ENCODE assay signal across 11 cellular contexts in genomic region chr3:136109499-136109898, GRCh38.
DNase-seq lines count a peak whose midpoint lies in the region; ATAC-seq, FAIRE-seq and TF ChIP-seq lines count a peak whose summit lies in the region.
"Had no signal": no experiment of that assay in that cellular context is flagged by ENCODE, and none has a peak within 500 bp of the region (broad histone marks: within the 10 kb centered on the region; RNA-seq: fewer than 3 reads in every experiment).

No MANE protein-coding gene starts in this region.

- no peak overlapping the region for H3K27ac Mint-ChIP-seq in activated CD8-positive, alpha-beta T cell treated with anti-CD3 and anti-CD28 coated beads, Interleukin-2, amount 10 ng/mL, durations not matched to agents 7 days and 5 days

- CTCF ChIA-PET in activated CD8-positive, alpha-beta T cell treated with anti-CD3 and anti-CD28 coated beads, Interleukin-2, amount 10 ng/mL, durations not matched to agents 7 days and 5 days (lab: Charles Lee): interaction anchor here (0.8 kb wide), 1 partner anchor 22 kb away, joined by 4 read pairs; no protein-coding TSS in a partner anchor

- intact Hi-C loops in pancreas (cut with DNase I): no loop called here

- H3K36me3 Mint-ChIP-seq in activated CD8-positive, alpha-beta T cell treated with anti-CD3 and anti-CD28 coated beads, Interleukin-2, amount 10 ng/mL, durations not matched to agents 7 days and 5 days (ENCODE audit: low read depth): peaks cover 5% of the 10 kb centered on the region

- no peak for DNase-seq in activated CD8-positive, alpha-beta T cell treated with anti-CD3 and anti-CD28 coated beads, Interleukin-2, amount 10 ng/mL, durations not matched to agents 7 days and 5 days
- DNase-seq in middle frontal gyrus (ENCODE audit: extremely low spot score, low spot score): no peak
- no peak for DNase-seq in NCI-H345 treated with DMSO at 0.1 percent for 48 hours (lab: John Stamatoyannopoulos, UW; ENCODE audit: unreplicated experiment)
- no peak for DNase-seq in pancreas
- DNase-seq: esophagus squamous epithelium; GM23248; spleen; stimulated activated naive CD4-positive, alpha-beta T cell had no signal

- no peak for FAIRE-seq in pancreas (lab: Jason Lieb, UNC)

- ATAC-seq in GM18867 (IDR thresholded peaks at IDR 0.05; ENCODE audit: unreplicated experiment): peak; percentile 95
- peak; percentile 93 for ATAC-seq in GM21515 (IDR thresholded peaks at IDR 0.05; ENCODE audit: unreplicated experiment)
- ATAC-seq in HG03066 (IDR thresholded peaks at IDR 0.05; ENCODE audit: low read depth, unreplicated experiment): peak; percentile 96
- ATAC-seq in activated CD8-positive, alpha-beta T cell treated with anti-CD3 and anti-CD28 coated beads, Interleukin-2, amount 10 ng/mL, durations not matched to agents 7 days and 5 days: peak; percentile 36
- no peak for ATAC-seq in pancreas

- no peak overlapping the region for H3K4me3 Mint-ChIP-seq in activated CD8-positive, alpha-beta T cell treated with anti-CD3 and anti-CD28 coated beads, Interleukin-2, amount 10 ng/mL, durations not matched to agents 7 days and 5 days

- peaks cover 23% of the 10 kb centered on the region for H3K4me1 Mint-ChIP-seq in activated CD8-positive, alpha-beta T cell treated with anti-CD3 and anti-CD28 coated beads, Interleukin-2, amount 10 ng/mL, durations not matched to agents 7 days and 5 days (ENCODE audit: low read depth)

- POLR2A ChIA-PET in activated CD8-positive, alpha-beta T cell treated with anti-CD3 and anti-CD28 coated beads, Interleukin-2, amount 10 ng/mL, durations not matched to agents 7 days and 5 days (lab: Charles Lee): no interaction called here

- peaks cover 6% of the 10 kb centered on the region for H3K27me3 Mint-ChIP-seq in activated CD8-positive, alpha-beta T cell treated with anti-CD3 and anti-CD28 coated beads, Interleukin-2, amount 10 ng/mL, durations not matched to agents 7 days and 5 days (ENCODE audit: low read depth)

- H3K9me3 ChIP-seq in pancreas: no peaks in the 10 kb centered on the region
- H3K9me3 ChIP-seq: esophagus squamous epithelium, spleen had no signal

- no peak overlapping the region for H3K27ac ChIP-seq in pancreas
- H3K27ac ChIP-seq: esophagus squamous epithelium, GM23248, spleen had no signal

- WGBS in pancreas, 2 donors: 100% methylated on average over 1 of the region's 1 CpG

- H3K4me1 ChIP-seq in pancreas: no peaks in the 10 kb centered on the region
- H3K4me1 ChIP-seq: esophagus squamous epithelium had no signal

- no peak for TF ChIP-seq CTCF in pancreas (IDR thresholded peaks at IDR 0.05)

- no peaks in the 10 kb centered on the region for H3K36me3 ChIP-seq in pancreas
- H3K36me3 ChIP-seq: spleen had no signal

- H3K9me3 Mint-ChIP-seq in activated CD8-positive, alpha-beta T cell treated with anti-CD3 and anti-CD28 coated beads, Interleukin-2, amount 10 ng/mL, durations not matched to agents 7 days and 5 days (ENCODE audit: insufficient read depth): no peaks in the 10 kb centered on the region

- H3K27me3 ChIP-seq in pancreas: no peaks in the 10 kb centered on the region
- H3K27me3 ChIP-seq: esophagus squamous epithelium, spleen had no signal

- no peak overlapping the region for H3K4me3 ChIP-seq in pancreas
- H3K4me3 ChIP-seq: esophagus squamous epithelium, GM23248, spleen had no signal

Comparison
In these comparisons a context has a peak if more than half of its experiments do, and no peak if none do; other contexts are left out.
1. ATAC-seq: peak in GM18867 (single experiment), GM21515 (single experiment), HG03066 (single experiment) and activated CD8-positive, alpha-beta T cell treated with anti-CD3 and anti-CD28 coated beads, Interleukin-2, amount 10 ng/mL, durations not matched to agents 7 days and 5 days (single experiment); none in pancreas (0 of 4).